12 cellular contexts compared by ENCODE assay signal in the genomic region with DNA sequence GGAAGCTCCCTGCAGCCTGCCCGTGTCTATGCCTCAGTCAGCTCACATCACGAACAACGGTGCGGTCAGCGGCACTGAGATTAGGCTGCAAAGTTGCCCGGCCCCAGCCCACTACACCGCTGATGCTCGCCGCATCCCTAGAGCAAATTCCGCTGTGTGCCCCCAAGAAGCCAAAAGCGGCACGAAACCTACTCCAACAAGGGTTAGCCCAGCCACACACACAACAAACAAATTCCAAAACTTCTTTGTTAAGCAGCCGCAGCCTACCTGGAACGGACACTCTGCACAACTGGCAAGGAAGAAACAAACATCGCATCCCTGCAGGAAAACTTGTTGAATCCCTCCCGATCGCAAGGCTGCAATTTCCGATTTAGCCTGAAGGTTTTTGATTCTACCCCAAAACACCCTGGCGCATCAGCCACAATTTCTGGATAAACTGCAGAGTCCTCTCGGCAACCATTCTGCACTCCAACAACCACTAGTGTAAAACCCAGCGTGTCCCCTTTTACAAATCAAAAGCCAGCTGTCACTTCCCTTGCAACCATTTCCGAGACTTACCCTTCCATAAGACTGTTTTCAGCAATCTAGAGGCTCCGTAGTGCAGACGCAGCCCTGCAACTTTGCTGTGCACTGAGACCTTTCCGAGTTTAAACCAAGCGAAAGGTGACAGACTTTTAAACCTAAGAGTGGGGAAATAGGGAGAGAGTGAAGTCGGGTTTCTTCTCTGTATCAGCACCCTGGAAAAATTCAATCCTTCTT. TPM values are rescaled to one million over a fixed set of nuclear protein-coding genes. Genes with fewer than 3 reads are reported as not detected.
DNase-seq lines count a peak whose midpoint lies in the region; FAIRE-seq and TF ChIP-seq lines count a peak whose summit lies in the region.
"Had no signal": no experiment of that assay in that cellular context is flagged by ENCODE, and none has a peak within 500 bp of the region (broad histone marks: within the 10 kb centered on the region; RNA-seq: fewer than 3 reads in every experiment).

No MANE protein-coding gene starts in this region.

- H3K4me3 ChIP-seq in astrocyte of the spinal cord (ENCODE audit: low read depth, low read length): peak overlapping the region; percentile 57

- FAIRE-seq in GM12891 (lab: Jason Lieb, UNC): no peak

- peak; percentile 31 for DNase-seq in DMS53 (lab: John Stamatoyannopoulos, UW)
- DNase-seq in DMS53 treated with DMSO at 0.1 percent for 48 hours (lab: John Stamatoyannopoulos, UW; ENCODE audit: unreplicated experiment): no peak
- peak; percentile 52 for DNase-seq in astrocyte of the spinal cord (ENCODE audit: low read depth, low spot score)
- DNase-seq in kidney glomerular epithelial cell (lab: John Stamatoyannopoulos, UW): peak; percentile 11
- peak; percentile 29 for DNase-seq in superior temporal gyrus (ENCODE audit: extremely low spot score)
- no peak for DNase-seq in COR-L47 (lab: John Stamatoyannopoulos, UW)
- no peak for DNase-seq in GM12891 (ENCODE audit: insufficient read length, low spot score)
- DNase-seq in NOMO-1 treated with dmso at 0.1 percent for 144 hours (lab: John Stamatoyannopoulos, UW; ENCODE audit: unreplicated experiment): no peak
- DNase-seq: 8988T, EL, NCI-H187 treated with DMSO at 0.1 percent for 48 hours, occipital lobe had no signal

- peak; percentile 26 for TF ChIP-seq CTCF in astrocyte of the spinal cord (IDR thresholded peaks at IDR 0.05; ENCODE audit: low read depth, low read length)

- in situ Hi-C loops in astrocyte of the spinal cord (cut with HindIII; ENCODE audit: low sequenced_read_pairs): no loop called here

- no peak for TF ChIP-seq POLR2A in GM12891 (IDR thresholded peaks at IDR 0.05; ENCODE audit: low read depth, low read length)

TF ChIP-seq in GM12891, 5 proteins besides CTCF, POLR2A, EP300 and RAD21:
- TF ChIP-seq POU2F2 (IDR thresholded peaks at IDR 0.05; ENCODE audit: low read depth, low read length): no peak
- TF ChIP-seq POLR2AphosphoS5 (IDR thresholded peaks at IDR 0.05; ENCODE audit: low read depth, low read length): no peak
- TF ChIP-seq TAF1 (IDR thresholded peaks at IDR 0.05; ENCODE audit: low read depth, low read length): no peak
- no peak for TF ChIP-seq SPI1 (IDR thresholded peaks at IDR 0.05; ENCODE audit: low read depth, low read length)
- TF ChIP-seq PAX5 (IDR thresholded peaks at IDR 0.05; ENCODE audit: insufficient read depth, low read length, severe bottlenecking): no peak

RNA-seq across cellular contexts. Expression of gene ROBO1, which starts 0.4 kb away (rescaled TPM):
- 22.5 TPM for polyA plus RNA-seq in GM12891 (2012; ENCODE audit: low read depth, missing spikeins)

Comparison
In these comparisons a context has a peak if more than half of its experiments do, and no peak if none do; other contexts are left out.
1. DNase-seq: peak in DMS53 (single experiment), astrocyte of the spinal cord (single experiment), kidney glomerular epithelial cell (single experiment) and superior temporal gyrus (single experiment); none in DMS53 treated with DMSO at 0.1 percent for 48 hours (single experiment), COR-L47 (single experiment), GM12891 (single experiment) and NOMO-1 treated with dmso at 0.1 percent for 144 hours (single experiment).